14 cellular contexts compared by ENCODE assay signal in the genomic region with DNA sequence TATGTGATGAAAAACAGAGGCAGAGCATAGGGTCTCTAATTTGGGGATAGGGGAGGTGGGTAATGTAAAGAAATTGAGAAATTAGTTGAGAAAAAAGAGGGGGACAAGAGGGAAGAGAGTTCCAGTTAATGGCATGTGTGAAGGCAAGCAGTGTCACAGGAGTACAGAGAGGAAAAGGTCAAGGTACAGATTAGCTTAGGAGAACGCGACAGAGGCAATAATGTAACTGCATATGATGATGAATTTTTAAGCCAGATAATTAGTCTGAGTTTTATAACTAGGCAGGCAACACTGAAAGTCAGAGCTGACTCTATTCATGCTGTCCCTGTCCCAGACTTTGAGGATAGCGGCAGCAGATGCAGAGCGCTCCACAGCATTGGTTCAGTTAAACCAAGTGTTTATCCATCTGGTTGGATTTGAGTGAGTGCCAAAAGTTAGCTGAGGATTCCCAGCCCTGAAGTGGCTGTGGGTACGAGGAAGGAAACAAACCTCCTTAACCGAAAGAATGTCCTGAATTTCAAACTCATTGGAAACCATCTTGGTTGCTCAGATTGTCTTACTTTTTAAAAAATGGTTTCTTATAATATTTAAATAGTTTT.
DNase-seq lines count a peak whose midpoint lies in the region; ATAC-seq, FAIRE-seq and TF ChIP-seq lines count a peak whose summit lies in the region.
"Had no signal": no experiment of that assay in that cellular context is flagged by ENCODE, and none has a peak within 500 bp of the region (broad histone marks: within the 10 kb centered on the region; RNA-seq: fewer than 3 reads in every experiment).

No MANE protein-coding gene starts in this region.

- H3K27ac ChIP-seq in SJSA1 (peak overlapping the region; percentile 69; the same call in 1 of the 2 replicates), mesendoderm (ENCODE audit: low read depth, low read length) (no peak overlapping the region)
- H3K27ac ChIP-seq: testis had no signal

- no peak overlapping the region for H2BK120ac ChIP-seq in mesendoderm (ENCODE audit: low read depth, low read length)

- H3K23ac ChIP-seq in mesendoderm (ENCODE audit: low read length): no peak overlapping the region

- no peak overlapping the region for H4K8ac ChIP-seq in mesendoderm (ENCODE audit: low read depth, low read length)

- DNase-seq in DMS53 treated with DMSO at 0.1 percent for 48 hours (lab: John Stamatoyannopoulos, UW; ENCODE audit: unreplicated experiment) (peak; percentile 46), NCI-H1092 treated with DMSO at 0.1 percent for 48 hours (lab: John Stamatoyannopoulos, UW) (peak; percentile 65), SJSA1 (ENCODE audit: low read depth in 1 of 2, low spot score in 2 of 2) (peak in 1 of 2 experiments; percentile 39), mesendoderm (no peak), GM12892 (ENCODE audit: insufficient read length) (no peak)
- DNase-seq: activated CD4-positive, alpha-beta memory T cell treated with anti-CD3 and anti-CD28 coated beads for 36 hours; amniotic stem cell; foreskin melanocyte; H9; mammary epithelial cell; testis had no signal

- H4K5ac ChIP-seq in mesendoderm (ENCODE audit: low read length): no peak overlapping the region

- no CpG with 5 or more reads among the region's 6 CpGs for WGBS in mesendoderm (ENCODE audit: extremely low coverage, insufficient coverage, low lambda C conversion rate)

- TF ChIP-seq POLR2A in GM12892 (IDR thresholded peaks at IDR 0.05; ENCODE audit: low read depth, low read length): no peak

- H2BK5ac ChIP-seq in mesendoderm (ENCODE audit: low read length): no peak overlapping the region

- FAIRE-seq in GM12892 (lab: Jason Lieb, UNC): no peak

- no peak overlapping the region for H3K9ac ChIP-seq in mesendoderm (ENCODE audit: low read length)

- no peak overlapping the region for H2BK15ac ChIP-seq in mesendoderm (replicated peaks; ENCODE audit: low read depth)

- ATAC-seq in HG02678 (IDR thresholded peaks at IDR 0.05; ENCODE audit: unreplicated experiment) (no peak), HG03095 (IDR thresholded peaks at IDR 0.05; ENCODE audit: unreplicated experiment) (no peak)
- ATAC-seq: activated T-helper 17 cell treated with anti-CD3 and anti-CD28 coated beads, Interleukin-2, amount 50 U/mL, for 72 hours had no signal

- no peak overlapping the region for H3K4me2 ChIP-seq in mesendoderm (ENCODE audit: low read length)

- H3K18ac ChIP-seq in mesendoderm (ENCODE audit: low read length): no peak overlapping the region

- H3K4ac ChIP-seq in mesendoderm (ENCODE audit: low read depth, low read length): no peak overlapping the region

- H3K4me1 ChIP-seq in SJSA1 (replicated peaks) (peaks cover 41% of the 10 kb centered on the region), mesendoderm (ENCODE audit: control insufficient read depth, low read depth, low read length) (peaks cover 4% of the 10 kb centered on the region)
- H3K4me1 ChIP-seq: testis had no signal

- H3K4me3 ChIP-seq in SJSA1 (no peak overlapping the region), mesendoderm (ENCODE audit: low read length) (no peak overlapping the region)
- H3K4me3 ChIP-seq: testis had no signal

- H3K36me3 ChIP-seq in SJSA1 (no peaks in the 10 kb centered on the region), mesendoderm (ENCODE audit: control insufficient read depth, insufficient read depth, low read length) (no peaks in the 10 kb centered on the region)

- H3K56ac ChIP-seq in mesendoderm (ENCODE audit: low read length): no peak overlapping the region

- H2AK5ac ChIP-seq in mesendoderm (ENCODE audit: low read length): peak overlapping the region; percentile 13

- no peaks in the 10 kb centered on the region for H3K9me3 ChIP-seq in SJSA1 (replicated peaks)
- H3K9me3 ChIP-seq: testis had no signal

- H3K79me2 ChIP-seq in mesendoderm (ENCODE audit: control insufficient read depth, insufficient read depth, low read length): no peaks in the 10 kb centered on the region

- no peaks in the 10 kb centered on the region for H3K27me3 ChIP-seq in SJSA1 (replicated peaks)
- H3K27me3 ChIP-seq in mesendoderm (ENCODE audit: insufficient read depth, low read length, poor library complexity): no peaks in the 10 kb centered on the region
- H3K27me3 ChIP-seq: testis had no signal

- H3K79me1 ChIP-seq in mesendoderm (ENCODE audit: low read length): no peaks in the 10 kb centered on the region

Comparison
In these comparisons a context has a peak if more than half of its experiments do, and no peak if none do; other contexts are left out.
1. DNase-seq: peak in DMS53 treated with DMSO at 0.1 percent for 48 hours (single experiment) and NCI-H1092 treated with DMSO at 0.1 percent for 48 hours (single experiment); none in mesendoderm (single experiment) and GM12892 (single experiment).